29 cellular contexts compared by ENCODE assay signal in the genomic region with DNA sequence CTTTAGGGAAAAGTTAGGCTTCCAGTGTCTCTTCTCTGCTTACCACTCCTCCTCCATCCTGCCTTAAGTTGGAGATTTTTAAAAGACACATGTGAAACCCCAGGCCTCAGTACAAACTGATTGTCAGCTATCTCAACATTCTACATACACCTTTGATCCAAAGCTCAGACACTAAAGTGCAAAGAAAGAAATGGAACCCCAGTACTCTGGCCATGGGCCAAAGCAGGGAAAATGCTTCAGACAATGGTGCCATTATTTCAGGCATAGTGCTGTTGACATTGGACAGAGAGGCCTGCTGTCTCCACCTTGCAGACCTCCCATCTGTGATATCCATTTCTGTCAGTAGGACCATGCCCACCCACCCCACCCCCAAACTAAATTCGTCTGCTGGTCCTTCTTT. TPM values are rescaled to one million over a fixed set of nuclear protein-coding genes. Genes with fewer than 3 reads are reported as not detected.
DNase-seq lines count a peak whose midpoint lies in the region; ATAC-seq, FAIRE-seq and TF ChIP-seq lines count a peak whose summit lies in the region.
"Had no signal": no experiment of that assay in that cellular context is flagged by ENCODE, and none has a peak within 500 bp of the region (broad histone marks: within the 10 kb centered on the region; RNA-seq: fewer than 3 reads in every experiment).

No MANE protein-coding gene starts in this region.

- ATAC-seq in T-helper 17 cell = no peak
- ATAC-seq: left cardiac atrium; naive thymus-derived CD8-positive, alpha-beta T cell had no signal

- H3K4me1 Mint-ChIP-seq in activated CD4-positive, alpha-beta T cell treated with anti-CD3 and anti-CD28 coated beads, Interleukin-2, amount 10 ng/mL, durations not matched to agents 24 days and 14 days = no peaks in the 10 kb centered on the region
- H3K4me1 Mint-ChIP-seq in activated CD4-positive, alpha-beta T cell treated with anti-CD3 and anti-CD28 coated beads, Interleukin-2, amount 10 ng/mL, durations not matched to agents 7 days and 5 days = no peaks in the 10 kb centered on the region
- H3K4me1 Mint-ChIP-seq in T-helper 17 cell = peaks cover 18% of the 10 kb centered on the region
- H3K4me1 Mint-ChIP-seq in activated T-helper 2 cell treated with anti-CD3 and anti-CD28 coated beads, Interferon-gamma antibody, Interleukin-2, Interleukin-4, amounts not matched to agents 10 μg/mL and 5 μg/mL and 100 μg/mL, durations not matched to agents 14 hours and 24 hours and 36 hours (ENCODE audit: low read depth) = no peaks in the 10 kb centered on the region
- H3K4me1 Mint-ChIP-seq: activated naive CD8-positive, alpha-beta T cell treated with anti-CD3 and anti-CD28 coated beads for 36 hours had no signal

- H3K36me3 ChIP-seq in small intestine (ENCODE audit: control insufficient read depth in 2 of 2, insufficient read depth in 2 of 2, low read length in 2 of 2) = peaks cover 0 to 2% of the 10 kb centered on the region in 2 donors
- peaks cover 0 to 2% of the 10 kb centered on the region in 2 donors for H3K36me3 ChIP-seq in kidney (ENCODE audit: control insufficient read depth in 1 of 2, insufficient read depth in 2 of 2, low read length in 2 of 2)
- H3K36me3 ChIP-seq: uterus had no signal

- intact Hi-C loops in activated CD4-positive, alpha-beta T cell treated with anti-CD3 and anti-CD28 coated beads, Interleukin-2, amount 10 ng/mL, durations not matched to agents 24 days and 14 days (cut with micrococcal nuclease) = loop anchor here (10.0 kb wide), 1 partner anchor 684 kb away; no protein-coding TSS in a partner anchor
- intact Hi-C loops in activated T-helper 2 cell treated with anti-CD3 and anti-CD28 coated beads, Interferon-gamma antibody, Interleukin-2, Interleukin-4, amounts not matched to agents 10 μg/mL and 5 μg/mL and 100 μg/mL, durations not matched to agents 14 hours and 24 hours and 36 hours (cut with micrococcal nuclease) = no loop called here
- intact Hi-C loops in kidney (cut with DNase I) = no loop called here

- 25 to 56% (median 33%) methylated on average over 1 of the region's 1 CpG for WGBS in small intestine, 3 donors

- peaks cover 10% of the 10 kb centered on the region for H3K36me3 Mint-ChIP-seq in activated CD4-positive, alpha-beta T cell treated with anti-CD3 and anti-CD28 coated beads, Interleukin-2, amount 10 ng/mL, durations not matched to agents 24 days and 14 days (ENCODE audit: low read depth)
- H3K36me3 Mint-ChIP-seq in activated CD4-positive, alpha-beta T cell treated with anti-CD3 and anti-CD28 coated beads, Interleukin-2, amount 10 ng/mL, durations not matched to agents 7 days and 5 days (ENCODE audit: low read depth) = peaks cover 9% of the 10 kb centered on the region
- peaks cover 7% of the 10 kb centered on the region for H3K36me3 Mint-ChIP-seq in T-helper 17 cell (ENCODE audit: low read depth)
- H3K36me3 Mint-ChIP-seq in activated T-helper 2 cell treated with anti-CD3 and anti-CD28 coated beads, Interferon-gamma antibody, Interleukin-2, Interleukin-4, amounts not matched to agents 10 μg/mL and 5 μg/mL and 100 μg/mL, durations not matched to agents 14 hours and 24 hours and 36 hours (ENCODE audit: low read depth) = peaks cover 10% of the 10 kb centered on the region

- DNase-seq in activated CD4-positive, alpha-beta T cell treated with anti-CD3 and anti-CD28 coated beads, Interleukin-2, amount 10 ng/mL, durations not matched to agents 24 days and 14 days = peak; percentile 33
- no peak for DNase-seq in activated CD4-positive, alpha-beta T cell treated with anti-CD3 and anti-CD28 coated beads, Interleukin-2, amount 10 ng/mL, durations not matched to agents 7 days and 5 days
- DNase-seq in NCI-H1092 (lab: John Stamatoyannopoulos, UW) (peak; percentile 22), T-helper 17 cell (no peak), small intestine (peak; percentile 20), kidney (no peak)
- DNase-seq in activated T-helper 2 cell treated with anti-CD3 and anti-CD28 coated beads, Interferon-gamma antibody, Interleukin-2, Interleukin-4, amounts not matched to agents 10 μg/mL and 5 μg/mL and 100 μg/mL, durations not matched to agents 14 hours and 24 hours and 36 hours (ENCODE audit: low spot score) = no peak
- DNase-seq in stimulated activated CD4-positive, alpha-beta T cell treated with anti-CD3 and anti-CD28 coated beads, Interleukin-4, amount 100 ng/mL, for 24 hours = no peak
- DNase-seq: ACHN; activated CD4-positive, alpha-beta T cell treated with anti-CD3 and anti-CD28 coated beads for 48 hours; activated naive CD8-positive, alpha-beta T cell treated with anti-CD3 and anti-CD28 coated beads for 36 hours; Kasumi-1; left cardiac atrium; mesenchymal stem cell; naive thymus-derived CD8-positive, alpha-beta T cell; NCI-H524 treated with DMSO at 0.1 percent for 48 hours; SK-N-SH; stimulated activated naive CD4-positive, alpha-beta T cell; testis; uterus had no signal

- FAIRE-seq in small intestine (lab: Jason Lieb, UNC) (no peak), kidney (lab: Jason Lieb, UNC) (no peak)
- FAIRE-seq: astrocyte, GM19239 had no signal

- POLR2A ChIA-PET in activated CD4-positive, alpha-beta T cell treated with anti-CD3 and anti-CD28 coated beads, Interleukin-2, amount 10 ng/mL, durations not matched to agents 7 days and 5 days (lab: Charles Lee) = interaction anchor here (0.6 kb wide), 1 partner anchor 13 kb away, joined by 6 read pairs; no protein-coding TSS in a partner anchor

- no peak overlapping the region for H3K27ac Mint-ChIP-seq in activated CD4-positive, alpha-beta T cell treated with anti-CD3 and anti-CD28 coated beads, Interleukin-2, amount 10 ng/mL, durations not matched to agents 24 days and 14 days
- H3K27ac Mint-ChIP-seq in activated CD4-positive, alpha-beta T cell treated with anti-CD3 and anti-CD28 coated beads, Interleukin-2, amount 10 ng/mL, durations not matched to agents 7 days and 5 days = no peak overlapping the region
- H3K27ac Mint-ChIP-seq in T-helper 17 cell = peak overlapping the region; percentile 34
- H3K27ac Mint-ChIP-seq in activated T-helper 2 cell treated with anti-CD3 and anti-CD28 coated beads, Interferon-gamma antibody, Interleukin-2, Interleukin-4, amounts not matched to agents 10 μg/mL and 5 μg/mL and 100 μg/mL, durations not matched to agents 14 hours and 24 hours and 36 hours = no peak overlapping the region
- H3K27ac Mint-ChIP-seq: activated naive CD8-positive, alpha-beta T cell treated with anti-CD3 and anti-CD28 coated beads for 36 hours; T-helper 2 cell treated with Interferon-gamma antibody and Interleukin-4, amounts not matched to agents 5 μg/mL and 100 μg/mL, for 36 hours had no signal

- H3K4me3 Mint-ChIP-seq in activated CD4-positive, alpha-beta T cell treated with anti-CD3 and anti-CD28 coated beads, Interleukin-2, amount 10 ng/mL, durations not matched to agents 24 days and 14 days = no peak overlapping the region
- no peak overlapping the region for H3K4me3 Mint-ChIP-seq in activated CD4-positive, alpha-beta T cell treated with anti-CD3 and anti-CD28 coated beads, Interleukin-2, amount 10 ng/mL, durations not matched to agents 7 days and 5 days
- no peak overlapping the region for H3K4me3 Mint-ChIP-seq in T-helper 17 cell
- no peak overlapping the region for H3K4me3 Mint-ChIP-seq in activated T-helper 2 cell treated with anti-CD3 and anti-CD28 coated beads, Interferon-gamma antibody, Interleukin-2, Interleukin-4, amounts not matched to agents 10 μg/mL and 5 μg/mL and 100 μg/mL, durations not matched to agents 14 hours and 24 hours and 36 hours (ENCODE audit: low read depth)
- H3K4me3 Mint-ChIP-seq: activated naive CD8-positive, alpha-beta T cell treated with anti-CD3 and anti-CD28 coated beads for 36 hours; central memory CD8-positive, alpha-beta T cell; naive thymus-derived CD8-positive, alpha-beta T cell; T-helper 2 cell treated with Interferon-gamma antibody and Interleukin-4, amounts not matched to agents 5 μg/mL and 100 μg/mL, for 36 hours had no signal

- no peaks in the 10 kb centered on the region for H3K9me3 Mint-ChIP-seq in activated CD4-positive, alpha-beta T cell treated with anti-CD3 and anti-CD28 coated beads, Interleukin-2, amount 10 ng/mL, durations not matched to agents 24 days and 14 days
- no peaks in the 10 kb centered on the region for H3K9me3 Mint-ChIP-seq in activated CD4-positive, alpha-beta T cell treated with anti-CD3 and anti-CD28 coated beads, Interleukin-2, amount 10 ng/mL, durations not matched to agents 7 days and 5 days
- H3K9me3 Mint-ChIP-seq in activated T-helper 2 cell treated with anti-CD3 and anti-CD28 coated beads, Interferon-gamma antibody, Interleukin-2, Interleukin-4, amounts not matched to agents 10 μg/mL and 5 μg/mL and 100 μg/mL, durations not matched to agents 14 hours and 24 hours and 36 hours = no peaks in the 10 kb centered on the region
- H3K9me3 Mint-ChIP-seq: activated naive CD8-positive, alpha-beta T cell treated with anti-CD3 and anti-CD28 coated beads for 36 hours; central memory CD8-positive, alpha-beta T cell; naive thymus-derived CD8-positive, alpha-beta T cell; T-helper 2 cell treated with Interferon-gamma antibody and Interleukin-4, amounts not matched to agents 5 μg/mL and 100 μg/mL, for 36 hours had no signal

- H3K9me3 ChIP-seq in T-helper 17 cell (ENCODE audit: control insufficient read depth, low read length, poor library complexity, severe bottlenecking) = no peaks in the 10 kb centered on the region
- H3K9me3 ChIP-seq in small intestine (ENCODE audit: control insufficient read depth, low read depth) = no peaks in the 10 kb centered on the region
- H3K9me3 ChIP-seq in kidney (ENCODE audit: control insufficient read depth in 1 of 2, low read length in 2 of 2) = no peaks in the 10 kb centered on the region
- H3K9me3 ChIP-seq: BLaER1, HAP-1, SK-N-SH, testis, uterus had no signal

- no peaks in the 10 kb centered on the region for H3K27me3 Mint-ChIP-seq in activated CD4-positive, alpha-beta T cell treated with anti-CD3 and anti-CD28 coated beads, Interleukin-2, amount 10 ng/mL, durations not matched to agents 24 days and 14 days
- no peaks in the 10 kb centered on the region for H3K27me3 Mint-ChIP-seq in activated CD4-positive, alpha-beta T cell treated with anti-CD3 and anti-CD28 coated beads, Interleukin-2, amount 10 ng/mL, durations not matched to agents 7 days and 5 days
- H3K27me3 Mint-ChIP-seq in T-helper 17 cell = no peaks in the 10 kb centered on the region
- H3K27me3 Mint-ChIP-seq in activated T-helper 2 cell treated with anti-CD3 and anti-CD28 coated beads, Interferon-gamma antibody, Interleukin-2, Interleukin-4, amounts not matched to agents 10 μg/mL and 5 μg/mL and 100 μg/mL, durations not matched to agents 14 hours and 24 hours and 36 hours (ENCODE audit: low read depth) = no peaks in the 10 kb centered on the region
- H3K27me3 Mint-ChIP-seq: activated naive CD8-positive, alpha-beta T cell treated with anti-CD3 and anti-CD28 coated beads for 36 hours; central memory CD8-positive, alpha-beta T cell; naive thymus-derived CD8-positive, alpha-beta T cell had no signal

- CTCF ChIA-PET in activated CD4-positive, alpha-beta T cell treated with anti-CD3 and anti-CD28 coated beads, Interleukin-2, amount 10 ng/mL, durations not matched to agents 7 days and 5 days (lab: Charles Lee) = no interaction called here

- no peaks in the 10 kb centered on the region for H3K27me3 ChIP-seq in small intestine (ENCODE audit: control insufficient read depth in 2 of 2, insufficient read depth in 2 of 2, low read length in 2 of 2)
- H3K27me3 ChIP-seq: BLaER1, testis, uterus had no signal

- H3K4me1 ChIP-seq in small intestine (ENCODE audit: control insufficient read depth in 2 of 2, insufficient read depth in 1 of 2, low read depth in 1 of 2, low read length in 1 of 2) (no peaks in the 10 kb centered on the region), kidney (ENCODE audit: control insufficient read depth in 1 of 2, insufficient read depth in 1 of 2, low read depth in 1 of 2, low read length in 2 of 2) (no peaks in the 10 kb centered on the region)
- H3K4me1 ChIP-seq: HAP-1, testis, uterus had no signal

- H3K27ac ChIP-seq in small intestine (ENCODE audit: low read depth in 1 of 2, low read length in 1 of 2) (no peak overlapping the region), kidney (ENCODE audit: low read depth in 2 of 2, low read length in 2 of 2) (no peak overlapping the region)
- H3K27ac ChIP-seq: BLaER1, RWPE1, testis, uterus, VCaP had no signal

- no peak for TF ChIP-seq CTCF in kidney (IDR thresholded peaks at IDR 0.05; ENCODE audit: borderline replicate concordance, extremely low read depth, insufficient read depth)

- no peak overlapping the region for H3K4me3 ChIP-seq in small intestine (ENCODE audit: low read depth in 1 of 2, low read length in 2 of 2)
- H3K4me3 ChIP-seq in kidney (ENCODE audit: low read length in 2 of 2) = no peak overlapping the region
- H3K4me3 ChIP-seq: BLaER1, HAP-1, smooth muscle cell, testis, uterus had no signal

- H3K9ac ChIP-seq in kidney (ENCODE audit: low read length in 2 of 2) = no peak overlapping the region
- H3K9ac ChIP-seq: BLaER1, SK-N-SH had no signal

RNA-seq across cellular contexts. Expression of a gene that starts 49.1 kb away (rescaled TPM):
- total RNA-seq in activated CD4-positive, alpha-beta T cell treated with anti-CD3 and anti-CD28 coated beads, Interleukin-2, amount 10 ng/mL, durations not matched to agents 24 days and 14 days = 362 and 367 TPM in 2 replicates
- total RNA-seq in activated CD4-positive, alpha-beta T cell treated with anti-CD3 and anti-CD28 coated beads, Interleukin-2, amount 10 ng/mL, durations not matched to agents 7 days and 5 days = 100 to 1,000 TPM; 212 to 221 TPM
- 100 to 1,000 TPM; 115 to 117 TPM for total RNA-seq in T-helper 17 cell
- polyA plus RNA-seq in small intestine = 10 to 100 TPM; 11.9 to 36.8 (median 15.2) TPM
- 296 and 312 TPM in 2 replicates for total RNA-seq in activated T-helper 2 cell treated with anti-CD3 and anti-CD28 coated beads, Interferon-gamma antibody, Interleukin-2, Interleukin-4, amounts not matched to agents 10 μg/mL and 5 μg/mL and 100 μg/mL, durations not matched to agents 14 hours and 24 hours and 36 hours
- 165 TPM for total RNA-seq in kidney
- 34.2 TPM for polyA plus RNA-seq in kidney (ENCODE audit: insufficient read depth, low read depth, low replicate concordance)

Comparison
In these comparisons a context has a peak if more than half of its experiments do, and no peak if none do; other contexts are left out.
1. DNase-seq: peak in activated CD4-positive, alpha-beta T cell treated with anti-CD3 and anti-CD28 coated beads, Interleukin-2, amount 10 ng/mL, durations not matched to agents 24 days and 14 days (single experiment), NCI-H1092 (single experiment) and small intestine (single experiment); none in activated CD4-positive, alpha-beta T cell treated with anti-CD3 and anti-CD28 coated beads, Interleukin-2, amount 10 ng/mL, durations not matched to agents 7 days and 5 days (single experiment), T-helper 17 cell (0 of 3), activated T-helper 2 cell treated with anti-CD3 and anti-CD28 coated beads, Interferon-gamma antibody, Interleukin-2, Interleukin-4, amounts not matched to agents 10 μg/mL and 5 μg/mL and 100 μg/mL, durations not matched to agents 14 hours and 24 hours and 36 hours (single experiment), stimulated activated CD4-positive, alpha-beta T cell treated with anti-CD3 and anti-CD28 coated beads, Interleukin-4, amount 100 ng/mL, for 24 hours (single experiment) and kidney (single experiment).